31 cellular contexts compared by ENCODE assay signal in genomic region chr2:120961396-120961795, GRCh38.
A peak's percentile ranks its signal among the peaks of the same experiment; 100 is the strongest.
DNase-seq lines count a peak whose midpoint lies in the region; ATAC-seq and TF ChIP-seq lines count a peak whose summit lies in the region.
"Had no signal": no experiment of that assay in that cellular context is flagged by ENCODE, and none has a peak within 500 bp of the region (broad histone marks: within the 10 kb centered on the region; RNA-seq: fewer than 3 reads in every experiment).

No MANE protein-coding gene starts in this region.

- H3K9me1 ChIP-seq in IMR-90 (ENCODE audit: insufficient read depth, low read length) = peaks cover 14% of the 10 kb centered on the region

- BruUV-seq in IMR-90 (replicated peaks; lab: Mats Ljungman, UMichigan) (no TSS peak), Calu3 (replicated peaks; lab: Mats Ljungman, UMichigan) (no TSS peak)

- H3K27me3 ChIP-seq in heart left ventricle = no peaks in the 10 kb centered on the region
- H3K27me3 ChIP-seq in IMR-90 (ENCODE audit: control insufficient read depth, insufficient read depth, low read length) = no peaks in the 10 kb centered on the region
- H3K27me3 ChIP-seq: BE2C; BLaER1; BLaER1 treated with 17β-estradiol and CSF1 and Interleukin-3, amounts not matched to agents 10 nM and 100 nM had no signal

- no peak overlapping the region for H3K4ac ChIP-seq in IMR-90 (ENCODE audit: low read depth, low read length)

- no peak overlapping the region for H2BK120ac ChIP-seq in IMR-90 (ENCODE audit: low read depth, low read length)

- POLR2A ChIA-PET in IMR-90 (lab: Charles Lee; ENCODE audit: unreplicated experiment) = no interaction called here

- intact Hi-C loops in Right ventricle myocardium inferior (cut with DNase I) (no loop called here), left cardiac atrium (cut with DNase I) (no loop called here), left ventricle myocardium superior (cut with micrococcal nuclease) (no loop called here), heart left ventricle (cut with DNase I) (loop anchor here in 1 of 10 donors (10.0 kb wide), 1 partner anchor 147 kb away; no protein-coding TSS in a partner anchor), IMR-90 (cut with micrococcal nuclease) (no loop called here), Calu3 (cut with micrococcal nuclease; ENCODE audit: unreplicated experiment) (no loop called here)

- H3K9ac ChIP-seq in IMR-90 (ENCODE audit: low read depth, low read length) = no peak overlapping the region
- H3K9ac ChIP-seq: BLaER1; BLaER1 treated with 17β-estradiol and CSF1 and Interleukin-3, amounts not matched to agents 10 nM and 100 nM had no signal

- H3K27ac ChIP-seq in heart left ventricle (no peak overlapping the region), IMR-90 (ENCODE audit: insufficient read depth, low read length) (no peak overlapping the region)
- H3K27ac ChIP-seq: 22Rv1; BLaER1; BLaER1 treated with 17β-estradiol and CSF1 and Interleukin-3, amounts not matched to agents 10 nM and 100 nM; C4-2B had no signal

- H3K18ac ChIP-seq in IMR-90 (ENCODE audit: low read depth, low read length) = no peak overlapping the region

- no peak overlapping the region for H3K4me3 Mint-ChIP-seq in Calu3 (ENCODE audit: low read depth, unreplicated experiment)
- H3K4me3 Mint-ChIP-seq: B cell; CD14-positive monocyte; CD4-positive, alpha-beta memory T cell; CD4-positive, alpha-beta T cell; CD4-positive, CD25-positive, alpha-beta regulatory T cell; CD8-positive, alpha-beta memory T cell; CD8-positive, alpha-beta T cell had no signal

- H3K4me1 ChIP-seq in heart left ventricle = peaks cover 0 to 20% (median 0%) of the 10 kb centered on the region in 12 donors
- peaks cover 12% of the 10 kb centered on the region for H3K4me1 ChIP-seq in IMR-90 (ENCODE audit: control insufficient read depth, insufficient read depth, low read length)
- H3K4me1 ChIP-seq: BE2C, Caco-2 had no signal

- peaks cover 18 to 45% of the 10 kb centered on the region in 2 experiments for H3K79me1 ChIP-seq in IMR-90 (ENCODE audit: low read depth in 1 of 2, low read length in 2 of 2)

- no peak overlapping the region for H4K91ac ChIP-seq in IMR-90 (ENCODE audit: insufficient read depth, low read depth, low read length)

- no peaks in the 10 kb centered on the region for H3K36me3 Mint-ChIP-seq in Calu3 (ENCODE audit: insufficient read depth, unreplicated experiment)
- H3K36me3 Mint-ChIP-seq: CD14-positive monocyte; CD4-positive, alpha-beta memory T cell; CD4-positive, CD25-positive, alpha-beta regulatory T cell; CD8-positive, alpha-beta memory T cell; CD8-positive, alpha-beta T cell had no signal

- H3K27me3 Mint-ChIP-seq in Calu3 (ENCODE audit: unreplicated experiment) = peaks cover 17% of the 10 kb centered on the region
- H3K27me3 Mint-ChIP-seq: B cell; CD4-positive, alpha-beta memory T cell; CD4-positive, alpha-beta T cell; CD4-positive, CD25-positive, alpha-beta regulatory T cell; CD8-positive, alpha-beta memory T cell had no signal

- no peak for TF ChIP-seq RAD21 in IMR-90 (IDR thresholded peaks at IDR 0.05; ENCODE audit: low read length)

- TF ChIP-seq POLR2A in heart left ventricle (IDR thresholded peaks at IDR 0.05) (no peak), IMR-90 (IDR thresholded peaks at IDR 0.05; ENCODE audit: low read depth, low read length) (no peak)

- H3K27ac Mint-ChIP-seq in Calu3 (ENCODE audit: unreplicated experiment) = no peak overlapping the region
- H3K27ac Mint-ChIP-seq: B cell; CD14-positive monocyte; CD4-positive, alpha-beta memory T cell; CD4-positive, alpha-beta T cell; CD4-positive, CD25-positive, alpha-beta regulatory T cell; CD8-positive, alpha-beta T cell had no signal

- 73 to 78% (median 77%) methylated on average over 11 of the region's 11 CpGs for WGBS in heart left ventricle, 4 donors
- WGBS in IMR-90 (ENCODE audit: extremely low coverage in 2 of 2, insufficient read length in 1 of 2), 2 experiments = 100% methylated on average over 1 of the region's 11 CpGs; no CpG with 5 or more reads in 1 of the 2 experiments

- peak overlapping the region; percentile 46 for H2AK9ac ChIP-seq in IMR-90 (replicated peaks; ENCODE audit: low read depth, low read length, poor library complexity)

- H3K36me3 ChIP-seq in heart left ventricle (peaks cover 0 to 5% (median 0%) of the 10 kb centered on the region in 9 donors), IMR-90 (ENCODE audit: control insufficient read depth, insufficient read depth, low read length) (peaks cover 59% of the 10 kb centered on the region)
- H3K36me3 ChIP-seq: BE2C; BLaER1; BLaER1 treated with 17β-estradiol and CSF1 and Interleukin-3, amounts not matched to agents 10 nM and 100 nM had no signal

- H2BK15ac ChIP-seq in IMR-90 (ENCODE audit: low read depth, low read length) = no peak overlapping the region

- H3K56ac ChIP-seq in IMR-90 (ENCODE audit: extremely low read depth, insufficient read depth, low read length) = no peak overlapping the region

- H4K20me1 ChIP-seq in IMR-90 (ENCODE audit: insufficient read depth, low read length) = peaks cover 18% of the 10 kb centered on the region
- H4K20me1 ChIP-seq: BLaER1; BLaER1 treated with 17β-estradiol and CSF1 and Interleukin-3, amounts not matched to agents 10 nM and 100 nM had no signal

- no peak overlapping the region for H2BK20ac ChIP-seq in IMR-90 (ENCODE audit: low read depth, low read length)

- in situ Hi-C loops in IMR-90 (cut with MboI; ENCODE audit: low sequenced_read_pairs) = no loop called here

- DNase-seq in Right ventricle myocardium inferior (ENCODE audit: missing footprints) (peak; percentile 51), left cardiac atrium (no peak), left ventricle myocardium superior (peak; percentile 3), heart left ventricle (no peak), IMR-90 (no peak), Calu3 (no peak)
- DNase-seq: 8988T; ACHN; AML-193; BE2C; C1 segment of cervical spinal cord; Caco-2; CD4-positive, alpha-beta memory T cell; CD4-positive, alpha-beta T cell; CD4-positive, CD25-positive, alpha-beta regulatory T cell; CD8-positive, alpha-beta memory T cell; CD8-positive, alpha-beta T cell; COR-L47; DMS 273 treated with DMSO at 0.1 percent for 48 hours; DMS153; DMS53; DMS79; DND-41; EL had no signal

- dilution Hi-C loops in IMR-90 (cut with HindIII; ENCODE audit: low sequenced_read_pairs, unreplicated experiment) = no loop called here

- no peak overlapping the region for H3K23ac ChIP-seq in IMR-90 (ENCODE audit: low read depth, low read length)

- H3K4me2 ChIP-seq in IMR-90 (ENCODE audit: low read depth, low read length) = no peak overlapping the region
- H3K4me2 ChIP-seq: A549; BLaER1; BLaER1 treated with 17β-estradiol and CSF1 and Interleukin-3, amounts not matched to agents 10 nM and 100 nM had no signal

- no peak for TF ChIP-seq CTCF in heart left ventricle (IDR thresholded peaks at IDR 0.05)
- TF ChIP-seq CTCF in IMR-90 (conservative IDR thresholded peaks at IDR 0.05; ENCODE audit: low read depth, low read length) = no peak
- TF ChIP-seq CTCF in Calu3 (IDR thresholded peaks at IDR 0.05; ENCODE audit: unreplicated experiment) = no peak

- no peak overlapping the region for H3K14ac ChIP-seq in IMR-90 (replicated peaks; ENCODE audit: low read depth, low read length)

- H2BK5ac ChIP-seq in IMR-90 (ENCODE audit: low read depth, low read length, poor library complexity, severe bottlenecking) = no peak overlapping the region

- H3K4me3 ChIP-seq in heart left ventricle = no peak overlapping the region
- no peak overlapping the region for H3K4me3 ChIP-seq in IMR-90 (ENCODE audit: insufficient read depth, low read depth, low read length)
- H3K4me3 ChIP-seq: A549; BLaER1; BLaER1 treated with 17β-estradiol and CSF1 and Interleukin-3, amounts not matched to agents 10 nM and 100 nM had no signal

- H3K4me1 Mint-ChIP-seq in Calu3 (ENCODE audit: low read depth, unreplicated experiment) = peaks cover 7% of the 10 kb centered on the region
- H3K4me1 Mint-ChIP-seq: B cell; CD14-positive monocyte; CD4-positive, alpha-beta memory T cell; CD4-positive, CD25-positive, alpha-beta regulatory T cell; CD8-positive, alpha-beta memory T cell had no signal

- H2AFZ ChIP-seq in IMR-90 (replicated peaks; ENCODE audit: low read length, poor library complexity) = no peak overlapping the region

- CTCF ChIA-PET in IMR-90 (lab: Yijun Ruan, JAX) (interaction anchor here (0.6 kb wide), 1 partner anchor 195 kb away, joined by 3 read pairs; no protein-coding TSS in a partner anchor), Calu3 (lab: Charles Lee) (no interaction called here)

- no peak overlapping the region for H4K5ac ChIP-seq in IMR-90 (ENCODE audit: low read depth, low read length)

- H4K8ac ChIP-seq in IMR-90 (ENCODE audit: low read depth in 2 of 2, low read length in 2 of 2) = no peak overlapping the region

- no peaks in the 10 kb centered on the region for H3K9me3 Mint-ChIP-seq in Calu3 (ENCODE audit: low read depth, unreplicated experiment)
- H3K9me3 Mint-ChIP-seq: CD14-positive monocyte; CD4-positive, alpha-beta memory T cell; CD4-positive, alpha-beta T cell; CD8-positive, alpha-beta memory T cell; CD8-positive, alpha-beta T cell had no signal

- ATAC-seq in Right ventricle myocardium inferior = no peak
- no peak for ATAC-seq in left cardiac atrium
- ATAC-seq in left ventricle myocardium superior = no peak
- ATAC-seq in heart left ventricle = no peak
- ATAC-seq in IMR-90 (ENCODE audit: low read depth) = no peak
- ATAC-seq: A549; CD8-positive, alpha-beta T cell had no signal

- H2AK5ac ChIP-seq in IMR-90 (ENCODE audit: low read depth, low read length) = no peak overlapping the region

- H3K9me3 ChIP-seq in heart left ventricle (no peaks in the 10 kb centered on the region), IMR-90 (ENCODE audit: control insufficient read depth, insufficient read depth, low read length) (no peaks in the 10 kb centered on the region)
- H3K9me3 ChIP-seq: A549; BE2C; BLaER1; BLaER1 treated with 17β-estradiol and CSF1 and Interleukin-3, amounts not matched to agents 10 nM and 100 nM; Caco-2 had no signal

TF ChIP-seq in IMR-90, 13 proteins besides CTCF, POLR2A, EP300 and RAD21:
- TF ChIP-seq RFX5 (IDR thresholded peaks at IDR 0.05; ENCODE audit: low read depth, low read length) (no peak), ELK1 (IDR thresholded peaks at IDR 0.05; ENCODE audit: borderline replicate concordance, low read depth, low read length) (no peak), CEBPB (IDR thresholded peaks at IDR 0.05; ENCODE audit: low read depth, low read length) (no peak), FOS (IDR thresholded peaks at IDR 0.05; ENCODE audit: low read depth, low read length) (no peak)
TF ChIP-seq in IMR-90: peak in this region for 0.

Comparison
In these comparisons a context has a peak if more than half of its experiments do, and no peak if none do; other contexts are left out.
1. DNase-seq: peak in Right ventricle myocardium inferior (single experiment) and left ventricle myocardium superior (single experiment); none in left cardiac atrium (single experiment), heart left ventricle (0 of 5), IMR-90 (single experiment) and Calu3 (single experiment).